1 cellular context compared by ENCODE assay signal in genomic region chr17:3474212-3474611, GRCh38.
TF ChIP-seq lines count a peak whose summit lies in the region.

No MANE protein-coding gene starts in this region.

TF ChIP-seq in HepG2, 621 proteins besides CTCF, POLR2A, EP300 and RAD21 (continues in another document):
- TF ChIP-seq ZNF501 (CRISPR knock-in tag; IDR thresholded peaks at IDR 0.05) (no peak), ZNF251 (CRISPR knock-in tag; IDR thresholded peaks at IDR 0.05) (no peak), DRAP1 (CRISPR knock-in tag; IDR thresholded peaks at IDR 0.05) (0 out of 2 replicates have a peak, but pooled peaks have one; percentile 9), ZNF598 (CRISPR knock-in tag; IDR thresholded peaks at IDR 0.05; ENCODE audit: borderline replicate concordance) (no peak), ZNF569 (CRISPR knock-in tag; IDR thresholded peaks at IDR 0.05; ENCODE audit: borderline replicate concordance) (no peak), MED1 (CRISPR knock-in tag; IDR thresholded peaks at IDR 0.05) (peak; percentile 54; the same call in 1 of the 2 replicates), ZNF101 (CRISPR knock-in tag; IDR thresholded peaks at IDR 0.05; ENCODE audit: borderline replicate concordance, low read depth) (no peak), FOXA3 (CRISPR knock-in tag; IDR thresholded peaks at IDR 0.05) (peak; percentile 88), ZNF713 (CRISPR knock-in tag; IDR thresholded peaks at IDR 0.05) (no peak), HNF1B (CRISPR knock-in tag; IDR thresholded peaks at IDR 0.05) (peak; percentile 47; the same call in 1 of the 2 replicates), AHDC1 (CRISPR knock-in tag; IDR thresholded peaks at IDR 0.05; ENCODE audit: borderline replicate concordance) (peak; percentile 23; the same call in 1 of the 2 replicates), PRDM10 (CRISPR knock-in tag; IDR thresholded peaks at IDR 0.05; ENCODE audit: low read depth) (no peak), MAFK (conservative IDR thresholded peaks at IDR 0.05 in 1 of 2, IDR thresholded peaks at IDR 0.05 in 1 of 2; ENCODE audit: low read length in 2 of 2) (peak; percentile 99), FOXK2 (IDR thresholded peaks at IDR 0.05) (peak; percentile 71; the same call in 1 of the 2 replicates), SNAPC2 (CRISPR knock-in tag; IDR thresholded peaks at IDR 0.05) (peak; percentile 24; the same call in 1 of the 2 replicates), ZNF652 (CRISPR knock-in tag; IDR thresholded peaks at IDR 0.05; ENCODE audit: borderline replicate concordance, low read depth) (peak; percentile 18; the same call in 1 of the 2 replicates), ARID3A (IDR thresholded peaks at IDR 0.05; ENCODE audit: low read depth, low read length) (0 out of 2 replicates have a peak, but pooled peaks have one; percentile 31), ZGPAT (CRISPR knock-in tag; IDR thresholded peaks at IDR 0.05) (0 out of 2 replicates have a peak, but pooled peaks have one; percentile 28), CEBPB (IDR thresholded peaks at IDR 0.05; ENCODE audit: borderline replicate concordance, low read depth, low read length) (peak; percentile 56; the same call in 1 of the 2 replicates)
- TF ChIP-seq, protein P1, sequence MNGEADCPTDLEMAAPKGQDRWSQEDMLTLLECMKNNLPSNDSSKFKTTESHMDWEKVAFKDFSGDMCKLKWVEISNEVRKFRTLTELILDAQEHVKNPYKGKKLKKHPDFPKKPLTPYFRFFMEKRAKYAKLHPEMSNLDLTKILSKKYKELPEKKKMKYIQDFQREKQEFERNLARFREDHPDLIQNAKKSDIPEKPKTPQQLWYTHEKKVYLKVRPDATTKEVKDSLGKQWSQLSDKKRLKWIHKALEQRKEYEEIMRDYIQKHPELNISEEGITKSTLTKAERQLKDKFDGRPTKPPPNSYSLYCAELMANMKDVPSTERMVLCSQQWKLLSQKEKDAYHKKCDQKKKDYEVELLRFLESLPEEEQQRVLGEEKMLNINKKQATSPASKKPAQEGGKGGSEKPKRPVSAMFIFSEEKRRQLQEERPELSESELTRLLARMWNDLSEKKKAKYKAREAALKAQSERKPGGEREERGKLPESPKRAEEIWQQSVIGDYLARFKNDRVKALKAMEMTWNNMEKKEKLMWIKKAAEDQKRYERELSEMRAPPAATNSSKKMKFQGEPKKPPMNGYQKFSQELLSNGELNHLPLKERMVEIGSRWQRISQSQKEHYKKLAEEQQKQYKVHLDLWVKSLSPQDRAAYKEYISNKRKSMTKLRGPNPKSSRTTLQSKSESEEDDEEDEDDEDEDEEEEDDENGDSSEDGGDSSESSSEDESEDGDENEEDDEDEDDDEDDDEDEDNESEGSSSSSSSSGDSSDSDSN (CRISPR knock-in tag; IDR thresholded peaks at IDR 0.05) = no peak
- TF ChIP-seq, protein P2, sequence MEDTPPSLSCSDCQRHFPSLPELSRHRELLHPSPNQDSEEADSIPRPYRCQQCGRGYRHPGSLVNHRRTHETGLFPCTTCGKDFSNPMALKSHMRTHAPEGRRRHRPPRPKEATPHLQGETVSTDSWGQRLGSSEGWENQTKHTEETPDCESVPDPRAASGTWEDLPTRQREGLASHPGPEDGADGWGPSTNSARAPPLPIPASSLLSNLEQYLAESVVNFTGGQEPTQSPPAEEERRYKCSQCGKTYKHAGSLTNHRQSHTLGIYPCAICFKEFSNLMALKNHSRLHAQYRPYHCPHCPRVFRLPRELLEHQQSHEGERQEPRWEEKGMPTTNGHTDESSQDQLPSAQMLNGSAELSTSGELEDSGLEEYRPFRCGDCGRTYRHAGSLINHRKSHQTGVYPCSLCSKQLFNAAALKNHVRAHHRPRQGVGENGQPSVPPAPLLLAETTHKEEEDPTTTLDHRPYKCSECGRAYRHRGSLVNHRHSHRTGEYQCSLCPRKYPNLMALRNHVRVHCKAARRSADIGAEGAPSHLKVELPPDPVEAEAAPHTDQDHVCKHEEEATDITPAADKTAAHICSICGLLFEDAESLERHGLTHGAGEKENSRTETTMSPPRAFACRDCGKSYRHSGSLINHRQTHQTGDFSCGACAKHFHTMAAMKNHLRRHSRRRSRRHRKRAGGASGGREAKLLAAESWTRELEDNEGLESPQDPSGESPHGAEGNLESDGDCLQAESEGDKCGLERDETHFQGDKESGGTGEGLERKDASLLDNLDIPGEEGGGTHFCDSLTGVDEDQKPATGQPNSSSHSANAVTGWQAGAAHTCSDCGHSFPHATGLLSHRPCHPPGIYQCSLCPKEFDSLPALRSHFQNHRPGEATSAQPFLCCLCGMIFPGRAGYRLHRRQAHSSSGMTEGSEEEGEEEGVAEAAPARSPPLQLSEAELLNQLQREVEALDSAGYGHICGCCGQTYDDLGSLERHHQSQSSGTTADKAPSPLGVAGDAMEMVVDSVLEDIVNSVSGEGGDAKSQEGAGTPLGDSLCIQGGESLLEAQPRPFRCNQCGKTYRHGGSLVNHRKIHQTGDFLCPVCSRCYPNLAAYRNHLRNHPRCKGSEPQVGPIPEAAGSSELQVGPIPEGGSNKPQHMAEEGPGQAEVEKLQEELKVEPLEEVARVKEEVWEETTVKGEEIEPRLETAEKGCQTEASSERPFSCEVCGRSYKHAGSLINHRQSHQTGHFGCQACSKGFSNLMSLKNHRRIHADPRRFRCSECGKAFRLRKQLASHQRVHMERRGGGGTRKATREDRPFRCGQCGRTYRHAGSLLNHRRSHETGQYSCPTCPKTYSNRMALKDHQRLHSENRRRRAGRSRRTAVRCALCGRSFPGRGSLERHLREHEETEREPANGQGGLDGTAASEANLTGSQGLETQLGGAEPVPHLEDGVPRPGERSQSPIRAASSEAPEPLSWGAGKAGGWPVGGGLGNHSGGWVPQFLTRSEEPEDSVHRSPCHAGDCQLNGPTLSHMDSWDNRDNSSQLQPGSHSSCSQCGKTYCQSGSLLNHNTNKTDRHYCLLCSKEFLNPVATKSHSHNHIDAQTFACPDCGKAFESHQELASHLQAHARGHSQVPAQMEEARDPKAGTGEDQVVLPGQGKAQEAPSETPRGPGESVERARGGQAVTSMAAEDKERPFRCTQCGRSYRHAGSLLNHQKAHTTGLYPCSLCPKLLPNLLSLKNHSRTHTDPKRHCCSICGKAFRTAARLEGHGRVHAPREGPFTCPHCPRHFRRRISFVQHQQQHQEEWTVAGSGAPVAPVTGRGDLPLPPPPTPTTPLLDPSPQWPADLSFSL (CRISPR knock-in tag; IDR thresholded peaks at IDR 0.05) = no peak
